Comparison of ENCODE assay signal across 10 cellular contexts in the genomic region with DNA sequence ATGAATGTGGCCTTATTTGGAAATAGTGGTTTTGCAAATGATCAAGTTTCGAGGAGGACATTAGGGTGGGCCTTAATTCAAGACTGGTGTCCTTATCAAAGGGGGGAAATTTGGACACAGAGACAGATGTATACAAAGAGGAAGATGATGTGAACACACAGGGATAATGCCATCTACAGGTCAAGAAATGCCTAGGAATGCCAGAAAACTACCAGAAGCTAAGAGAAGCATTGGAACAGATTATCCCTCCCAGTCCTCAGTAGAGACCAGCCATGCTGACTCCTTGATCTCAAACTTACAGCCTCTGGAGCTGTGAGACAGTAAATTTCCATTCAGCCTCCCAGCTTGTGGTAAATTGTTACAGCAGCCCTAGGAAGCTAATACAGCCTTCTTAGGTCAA.
DNase-seq lines count a peak whose midpoint lies in the region; ATAC-seq and TF ChIP-seq lines count a peak whose summit lies in the region.
"Had no signal": no experiment of that assay in that cellular context is flagged by ENCODE, and none has a peak within 500 bp of the region (broad histone marks: within the 10 kb centered on the region; RNA-seq: fewer than 3 reads in every experiment).

No MANE protein-coding gene starts in this region.

- H3K36me3 ChIP-seq in A673 (ENCODE audit: insufficient read depth, low read length, poor library complexity, severe bottlenecking), result no peaks in the 10 kb centered on the region
- H3K36me3 ChIP-seq in upper lobe of right lung, result no peaks in the 10 kb centered on the region

- H3K4me1 ChIP-seq in A673 (ENCODE audit: insufficient read depth, low read length, poor library complexity, severe bottlenecking), result peaks cover 30% of the 10 kb centered on the region
- H3K4me1 ChIP-seq in upper lobe of right lung, result no peaks in the 10 kb centered on the region

- POLR2A ChIA-PET in A673 (lab: Charles Lee; ENCODE audit: low non-redundant PET), result no interaction called here

- TF ChIP-seq CTCF in A673 (conservative IDR thresholded peaks at IDR 0.05; ENCODE audit: low read depth, low read length) (peak; percentile 61), fibroblast of mammary gland (conservative IDR thresholded peaks at IDR 0.05; ENCODE audit: control insufficient read depth, insufficient read depth, low read depth, low read length) (peak; percentile 35), lower leg skin (IDR thresholded peaks at IDR 0.05) (no peak), upper lobe of right lung (IDR thresholded peaks at IDR 0.05) (no peak)

- no peak for ATAC-seq in upper lobe of right lung

- CTCF ChIA-PET in A673 (lab: Charles Lee), result interaction anchor here (0.6 kb wide), 1 partner anchor 23 kb away, joined by 3 read pairs; no protein-coding TSS in a partner anchor

- TF ChIP-seq POLR2A in lower leg skin (IDR thresholded peaks at IDR 0.05), result no peak

- H3K9me3 ChIP-seq in A673 (ENCODE audit: low read depth, low read length, poor library complexity, severe bottlenecking) (no peaks in the 10 kb centered on the region), upper lobe of right lung (no peaks in the 10 kb centered on the region)

- DNase-seq in A673 (ENCODE audit: low spot score), result peak; percentile 59
- peak; percentile 16 for DNase-seq in EL
- DNase-seq in NCI-H69 (lab: John Stamatoyannopoulos, UW), result peak; percentile 39
- DNase-seq in fibroblast of mammary gland (ENCODE audit: low read depth), result peak; percentile 23
- no peak for DNase-seq in dermis blood vessel endothelial cell
- no peak for DNase-seq in activated CD4-positive, alpha-beta T cell treated with anti-CD3 and anti-CD28 coated beads for 48 hours
- no peak for DNase-seq in lower leg skin (ENCODE audit: low spot score in 2 of 2)
- DNase-seq in upper lobe of right lung, result no peak
- DNase-seq: amniotic stem cell; stimulated activated naive CD4-positive, alpha-beta T cell had no signal

- H3K27me3 ChIP-seq in A673 (replicated peaks; ENCODE audit: insufficient read depth, low read depth, low read length, poor library complexity), result no peaks in the 10 kb centered on the region
- H3K27me3 ChIP-seq in upper lobe of right lung, result no peaks in the 10 kb centered on the region

- H3K4me3 ChIP-seq in A673 (ENCODE audit: low read depth, low read length, poor library complexity, severe bottlenecking) (no peak overlapping the region), fibroblast of mammary gland (ENCODE audit: control insufficient read depth, low read depth, low read length) (no peak overlapping the region), lower leg skin (ENCODE audit: low read depth, poor library complexity, severe bottlenecking) (no peak overlapping the region), upper lobe of right lung (no peak overlapping the region)

- intact Hi-C loops in A673 (cut with micrococcal nuclease; ENCODE audit: unreplicated experiment) (loop anchor here (5.0 kb wide), 1 partner anchor 174 kb away; no protein-coding TSS in a partner anchor), lower leg skin (cut with DNase I; ENCODE audit: low total_unique reads) (no loop called here), upper lobe of right lung (cut with DNase I) (no loop called here)

- H3K27ac ChIP-seq in A673 (ENCODE audit: low read depth, low read length, poor library complexity, severe bottlenecking), result no peak overlapping the region
- no peak overlapping the region for H3K27ac ChIP-seq in upper lobe of right lung

- 77% methylated on average over 1 of the region's 1 CpG for WGBS in lower leg skin, 2 donors

- BruUV-seq in A673 (replicated peaks; lab: Mats Ljungman, UMichigan), result no TSS peak

Comparison
In these comparisons a context has a peak if more than half of its experiments do, and no peak if none do; other contexts are left out.
1. DNase-seq: peak in A673 (single experiment), EL (single experiment), NCI-H69 (single experiment) and fibroblast of mammary gland (single experiment); none in dermis blood vessel endothelial cell (single experiment), activated CD4-positive, alpha-beta T cell treated with anti-CD3 and anti-CD28 coated beads for 48 hours (single experiment), lower leg skin (0 of 2) and upper lobe of right lung (single experiment).
2. CTCF ChIP-seq: peak in A673 (single experiment) and fibroblast of mammary gland (single experiment); none in lower leg skin (0 of 3) and upper lobe of right lung (single experiment).